ENCODE assay signal across 8 cellular contexts in genomic region chr20:51562027-51562333, GRCh38. TPM values are rescaled to one million over a fixed set of nuclear protein-coding genes. Genes with fewer than 3 reads are reported as not detected.
DNase-seq lines count a peak whose midpoint lies in the region; ATAC-seq and TF ChIP-seq lines count a peak whose summit lies in the region.

No MANE protein-coding gene starts in this region.

- DNase-seq in activated T-cell treated with anti-CD3 and anti-CD28 coated beads, Interleukin-2, amount 50 U/mL, for 24 hours: no peak
- DNase-seq in activated T-cell treated with anti-CD3 and anti-CD28 coated beads for 4 hours (no peak), astrocyte of the spinal cord (ENCODE audit: low read depth, low spot score) (peak; percentile 59), right lobe of liver (no peak), tibial artery (no peak), NCI-H82 treated with DMSO at 0.1 percent for 48 hours (lab: John Stamatoyannopoulos, UW; ENCODE audit: unreplicated experiment) (no peak), NAMALWA (ENCODE audit: low spot score) (no peak)

- H3K27me3 Mint-ChIP-seq in activated T-cell treated with anti-CD3 and anti-CD28 coated beads, Interleukin-2, amount 50 U/mL, for 24 hours: peaks cover 75% of the 10 kb centered on the region

- WGBS in right lobe of liver (ENCODE audit: insufficient coverage, low coverage, low lambda C conversion rate, missing lambda C conversion rate): 2% methylated on average over 10 of the region's 10 CpGs

- H3K36me3 Mint-ChIP-seq in activated T-cell treated with anti-CD3 and anti-CD28 coated beads, Interleukin-2, amount 50 U/mL, for 24 hours (ENCODE audit: low read depth): no peaks in the 10 kb centered on the region

- H3K9me3 ChIP-seq in right lobe of liver: no peaks in the 10 kb centered on the region
- no peaks in the 10 kb centered on the region for H3K9me3 ChIP-seq in tibial artery

- peak overlapping the region; percentile 60 for H3K4me3 Mint-ChIP-seq in activated T-cell treated with anti-CD3 and anti-CD28 coated beads, Interleukin-2, amount 50 U/mL, for 24 hours

- intact Hi-C loops in right lobe of liver (cut with DNase I) (no loop called here), tibial artery (cut with DNase I; ENCODE audit: low total_unique reads) (loop anchor here (2.0 kb wide), 1 partner anchor 17 kb away; no protein-coding TSS in a partner anchor)

- no peaks in the 10 kb centered on the region for H3K9me3 Mint-ChIP-seq in activated T-cell treated with anti-CD3 and anti-CD28 coated beads, Interleukin-2, amount 50 U/mL, for 24 hours

- H3K4me1 ChIP-seq in right lobe of liver: peaks cover 0 to 36% (median 9%) of the 10 kb centered on the region in 4 donors
- H3K4me1 ChIP-seq in tibial artery: peaks cover 0 to 55% (median 38%) of the 10 kb centered on the region in 4 donors

- H3K27ac ChIP-seq in right lobe of liver (peak overlapping the region in 2 of 3 donors; percentile 47 to 52), tibial artery (peak overlapping the region; percentile 79 to 92)

- TF ChIP-seq POLR2A in right lobe of liver (IDR thresholded peaks at IDR 0.05): no peak

- in situ Hi-C loops in astrocyte of the spinal cord (cut with HindIII; ENCODE audit: low sequenced_read_pairs): no loop called here

- H3K4me1 Mint-ChIP-seq in activated T-cell treated with anti-CD3 and anti-CD28 coated beads, Interleukin-2, amount 50 U/mL, for 24 hours (ENCODE audit: low read depth): peaks cover 27% of the 10 kb centered on the region

- ATAC-seq in right lobe of liver (no peak), HG02970 (IDR thresholded peaks at IDR 0.05; ENCODE audit: low FRiP score, unreplicated experiment) (no peak)

- H3K27me3 ChIP-seq in right lobe of liver (no peaks in the 10 kb centered on the region), tibial artery (peaks cover 0 to 6% of the 10 kb centered on the region in 2 donors)

- H3K36me3 ChIP-seq in right lobe of liver (no peaks in the 10 kb centered on the region), tibial artery (no peaks in the 10 kb centered on the region)

- no peak overlapping the region for H3K27ac Mint-ChIP-seq in activated T-cell treated with anti-CD3 and anti-CD28 coated beads, Interleukin-2, amount 50 U/mL, for 24 hours

- H3K4me3 ChIP-seq in astrocyte of the spinal cord (ENCODE audit: low read depth, low read length) (peak overlapping the region; percentile 67), right lobe of liver (peak overlapping the region; percentile 21 to 45 (median 29)), tibial artery (peak overlapping the region; percentile 49 to 61)

- no peak for TF ChIP-seq CTCF in astrocyte of the spinal cord (IDR thresholded peaks at IDR 0.05; ENCODE audit: low read depth, low read length)
- TF ChIP-seq CTCF in right lobe of liver (IDR thresholded peaks at IDR 0.05): no peak
- TF ChIP-seq CTCF in tibial artery (IDR thresholded peaks at IDR 0.05): no peak

RNA-seq across cellular contexts. Expression of gene NFATC2, which starts 19.5 kb away (rescaled TPM):
- 1 to 10 TPM; 3.9 to 7.1 (median 4.7) TPM for total RNA-seq in right lobe of liver
